8 cellular contexts compared by ENCODE assay signal in the genomic region with DNA sequence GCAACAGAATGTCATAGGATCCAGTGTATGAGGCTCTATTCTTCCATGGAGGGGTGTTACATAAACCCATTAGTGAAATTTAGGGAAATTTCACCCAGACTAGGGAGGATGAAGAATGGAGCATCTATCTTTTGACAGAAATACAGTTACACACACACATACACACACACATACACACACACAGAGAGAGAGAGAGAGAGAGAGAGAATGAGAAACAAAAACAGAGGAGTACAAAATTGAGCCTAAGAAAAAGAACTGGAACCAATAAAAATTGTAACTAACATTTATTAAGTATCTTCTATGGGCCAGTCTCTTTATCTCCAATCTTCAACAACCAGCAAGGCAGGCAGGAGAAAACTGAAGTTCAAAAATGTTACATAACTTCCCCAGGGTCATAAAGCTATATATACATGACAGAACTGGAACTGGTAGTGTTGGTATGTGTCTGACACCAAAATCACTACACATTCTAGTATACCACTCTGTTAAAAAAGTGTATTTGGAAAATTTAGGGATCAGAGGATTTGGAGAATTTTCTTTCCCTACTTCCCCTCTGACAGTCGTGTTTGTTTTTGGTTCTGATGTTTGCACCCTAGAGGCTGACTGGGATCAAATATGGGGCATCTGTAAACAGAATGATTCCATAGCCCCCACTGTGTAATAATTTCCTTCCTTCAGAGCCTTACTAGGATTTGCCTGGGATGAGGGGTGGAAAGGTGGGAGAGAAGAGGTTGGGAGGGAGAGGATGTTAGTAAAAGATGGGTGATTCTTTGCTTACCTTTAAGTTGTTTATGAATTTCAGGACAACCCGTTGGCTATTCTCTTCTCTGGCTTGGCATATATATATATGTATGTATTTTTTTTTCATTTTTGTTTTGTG. TPM values are rescaled to one million over a fixed set of nuclear protein-coding genes. Genes with fewer than 3 reads are reported as not detected.
DNase-seq lines count a peak whose midpoint lies in the region; ATAC-seq and TF ChIP-seq lines count a peak whose summit lies in the region.

No MANE protein-coding gene starts in this region.

- no peak for ATAC-seq in CD4-positive, alpha-beta T cell (ENCODE audit: poor library complexity)
- no peak for ATAC-seq in naive B cell (ENCODE audit: low read depth in 2 of 2)
- ATAC-seq in HG03520 (IDR thresholded peaks at IDR 0.05; ENCODE audit: unreplicated experiment) = no peak
- no peak for ATAC-seq in HG03045 (IDR thresholded peaks at IDR 0.05; ENCODE audit: unreplicated experiment)

- H3K9me2 ChIP-seq in Loucy (replicated peaks; ENCODE audit: low read depth, low read length) = no peaks in the 10 kb centered on the region

- H4K20me1 ChIP-seq in Loucy (ENCODE audit: insufficient read depth, low read length, poor library complexity, severe bottlenecking) = peaks cover 5% of the 10 kb centered on the region

- no peaks in the 10 kb centered on the region for H3K27me3 ChIP-seq in CD4-positive, alpha-beta T cell (ENCODE audit: control insufficient read depth, insufficient read depth, low read length)
- H3K27me3 ChIP-seq in Loucy (ENCODE audit: insufficient read depth, low read length, poor library complexity, severe bottlenecking) = no peaks in the 10 kb centered on the region

- H2AFZ ChIP-seq in Loucy (ENCODE audit: low read length) = peak overlapping the region; percentile 97

- DNase-seq in CD4-positive, alpha-beta T cell = no peak
- DNase-seq in caudate nucleus (lab: John Stamatoyannopoulos, UW) = peak in 1 of 61 donors; percentile 7
- DNase-seq in naive B cell = no peak
- no peak for DNase-seq in retina
- no peak for DNase-seq in NCI-H128 (lab: John Stamatoyannopoulos, UW; ENCODE audit: unreplicated experiment)

- H3K9me3 ChIP-seq in CD4-positive, alpha-beta T cell (ENCODE audit: control insufficient read depth, low read length) = no peaks in the 10 kb centered on the region
- no peaks in the 10 kb centered on the region for H3K9me3 ChIP-seq in Loucy (ENCODE audit: insufficient read depth, low read depth, low read length)

- peak overlapping the region; percentile 66 for H3K9ac ChIP-seq in Loucy (ENCODE audit: low read depth, low read length, poor library complexity, severe bottlenecking)

- H3K27me3 Mint-ChIP-seq in CD4-positive, alpha-beta T cell = no peaks in the 10 kb centered on the region
- H3K27me3 Mint-ChIP-seq in naive B cell = peaks cover 27 to 44% (median 42%) of the 10 kb centered on the region in 3 donors

- peaks cover 36% of the 10 kb centered on the region for H3K4me1 ChIP-seq in Loucy (ENCODE audit: insufficient read depth, low read length, poor library complexity, severe bottlenecking)

- H3K4me1 Mint-ChIP-seq in CD4-positive, alpha-beta T cell (ENCODE audit: low read depth) = peaks cover 36% of the 10 kb centered on the region
- peaks cover 9 to 20% (median 9%) of the 10 kb centered on the region in 3 donors for H3K4me1 Mint-ChIP-seq in naive B cell

- no peaks in the 10 kb centered on the region for H3F3A ChIP-seq in Loucy (ENCODE audit: low read depth)

- H3K79me2 ChIP-seq in Loucy (ENCODE audit: insufficient read depth, low read length) = peaks cover 14% of the 10 kb centered on the region; the same call in 1 of the 2 replicates

- no peaks in the 10 kb centered on the region for H3K36me3 ChIP-seq in Loucy (ENCODE audit: insufficient read depth, low read length)

- no peaks in the 10 kb centered on the region for H3K9me3 Mint-ChIP-seq in CD4-positive, alpha-beta T cell
- H3K9me3 Mint-ChIP-seq in naive B cell = peaks cover 0 to 3% (median 0%) of the 10 kb centered on the region in 7 donors

- H3K4me2 ChIP-seq in Loucy (ENCODE audit: low read depth, low read length, poor library complexity, severe bottlenecking) = peak overlapping the region; percentile 67

- no peak overlapping the region for H3K27ac ChIP-seq in CD4-positive, alpha-beta T cell (ENCODE audit: low read depth, low read length)
- peak overlapping the region; percentile 36 for H3K27ac ChIP-seq in caudate nucleus (ENCODE audit: low read depth, low read length)

- peaks cover 11% of the 10 kb centered on the region for H3K36me3 Mint-ChIP-seq in CD4-positive, alpha-beta T cell (ENCODE audit: low read depth)
- no peaks in the 10 kb centered on the region for H3K36me3 Mint-ChIP-seq in naive B cell

- peak overlapping the region; percentile 94 for H3K4me3 Mint-ChIP-seq in CD4-positive, alpha-beta T cell
- peak overlapping the region; percentile 75 to 86 (median 82) for H3K4me3 Mint-ChIP-seq in naive B cell

- peak overlapping the region; percentile 85 for H3K27ac Mint-ChIP-seq in CD4-positive, alpha-beta T cell
- peak overlapping the region in 4 of 6 donors; percentile 12 to 78 (median 28) for H3K27ac Mint-ChIP-seq in naive B cell

- TF ChIP-seq CTCF in CD4-positive, alpha-beta T cell (IDR thresholded peaks at IDR 0.05) = no peak
- TF ChIP-seq CTCF in Loucy (conservative IDR thresholded peaks at IDR 0.05; ENCODE audit: low read length) = 0 out of 2 replicates have a peak, but pooled peaks have one; percentile 11

- H3K4me3 ChIP-seq in Loucy (ENCODE audit: low read length, poor library complexity, severe bottlenecking) = peak overlapping the region; percentile 79

- CTCF ChIA-PET in CD4-positive, alpha-beta T cell (lab: Charles Lee) = no interaction called here

- intact Hi-C loops in CD4-positive, alpha-beta T cell (cut with DNase I, micrococcal nuclease) = loop anchor here (5.0 to 10.0 kb wide), 5 partner anchors 84 to 546 kb away; partner anchors contain the start of genes BTF3L4 (in 1 of the 2), CC2D1B (in 1 of the 2), ORC1 (in 1 of the 2) and PRPF38A (in 1 of the 2)

- POLR2A ChIA-PET in CD4-positive, alpha-beta T cell (lab: Charles Lee) = no interaction called here

RNA-seq across cellular contexts. Expression of gene ZFYVE9, which starts 1.0 kb away (rescaled TPM):
- 1 to 10 TPM; 5.4 to 6.1 TPM for total RNA-seq in CD4-positive, alpha-beta T cell
- polyA plus RNA-seq in naive B cell (ENCODE audit: low read depth in 6 of 6) = under 1 TPM in 4 of 6 donors, not detected in 2; 0.05 to 0.24 (median 0.14) TPM
